7 cellular contexts compared by ENCODE assay signal in the genomic region with DNA sequence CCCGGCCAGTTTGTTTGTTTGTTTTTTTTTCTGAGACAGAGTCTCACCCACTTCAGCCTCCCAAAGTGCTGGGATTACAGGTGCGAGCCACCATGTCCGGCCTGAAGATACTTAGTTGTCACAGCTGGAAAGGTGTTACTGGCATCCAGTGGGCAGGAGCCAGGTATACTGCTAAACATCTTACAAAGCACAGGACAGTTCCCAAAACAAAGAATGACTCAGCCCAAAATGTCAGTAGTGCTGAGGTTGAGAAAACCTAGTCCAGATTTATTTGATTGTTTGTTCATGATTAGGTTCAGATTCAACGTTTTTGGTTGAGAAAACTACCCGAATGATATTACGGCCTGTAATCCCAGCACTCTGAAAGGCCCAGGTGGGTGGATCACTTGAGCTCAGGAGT. TPM values are rescaled to one million over a fixed set of nuclear protein-coding genes. Genes with fewer than 3 reads are reported as not detected.
"Had no signal": no experiment of that assay in that cellular context is flagged by ENCODE, and none has a peak within 500 bp of the region (broad histone marks: within the 10 kb centered on the region; RNA-seq: fewer than 3 reads in every experiment).

No MANE protein-coding gene starts in this region.

- H3K9me3 Mint-ChIP-seq: GM23338 had no signal

- DNase-seq: H9, HCEC 1CT, IMR-90, KBM-7 had no signal

- H3K27ac Mint-ChIP-seq: GM23338, H9 had no signal

- ATAC-seq: GM23338 had no signal

- H3K4me3 ChIP-seq: GM23338 had no signal

- H3K4me1 Mint-ChIP-seq: GM23338, H9 had no signal

- H3K4me2 ChIP-seq: GM23338 had no signal

- H3K4me3 Mint-ChIP-seq: GM23338, H9 had no signal

- H2AFZ ChIP-seq: GM23338 had no signal

RNA-seq across cellular contexts. Expression of gene SCIMP, which starts 28.8 kb away (rescaled TPM):
- total RNA-seq: GM23338, H1, H9, HT-29, IMR-90 had no signal
- polyA plus RNA-seq: H1, IMR-90 had no signal
